In the genomic region with DNA sequence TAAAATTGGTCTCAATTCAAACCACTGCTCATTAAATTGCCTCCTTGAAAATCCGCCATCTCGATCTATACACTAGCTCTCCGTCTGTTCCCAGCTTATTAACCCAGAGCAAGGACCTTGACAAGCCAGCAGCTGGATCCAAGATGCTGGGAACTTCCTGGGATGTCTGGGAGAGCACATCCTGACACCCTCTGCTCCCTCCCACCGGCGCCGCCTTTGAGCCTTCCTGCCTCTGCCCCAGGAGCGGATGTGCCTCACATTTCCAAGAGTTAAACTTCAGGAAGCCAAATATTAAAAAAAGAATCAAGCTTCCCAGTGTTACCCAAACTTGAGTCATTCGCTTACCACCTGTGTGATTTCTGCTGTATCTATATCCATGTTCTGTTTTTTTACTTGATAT, we compare ENCODE assay signal across 30 cellular contexts.
"Had no signal": no experiment of that assay in that cellular context is flagged by ENCODE, and none has a peak within 500 bp of the region (broad histone marks: within the 10 kb centered on the region; RNA-seq: fewer than 3 reads in every experiment).

No MANE protein-coding gene starts in this region.

- H3K27ac Mint-ChIP-seq: activated CD4-positive, alpha-beta T cell treated with anti-CD3 and anti-CD28 coated beads, Interleukin-2, amount 10 ng/mL, durations not matched to agents 24 days and 14 days; activated CD8-positive, alpha-beta T cell treated with anti-CD3 and anti-CD28 coated beads for 36 hours; activated naive CD4-positive, alpha-beta T cell treated with anti-CD3 and anti-CD28 coated beads for 36 hours; activated naive CD4-positive, alpha-beta T cell treated with anti-CD3 and anti-CD28 coated beads, Interleukin-2, amount 50 U/mL, for 72 hours; T-helper 1 cell treated with Interleukin-12 subunit alpha and Interleukin-12 subunit beta and Interleukin-4 antibody, amounts not matched to agents 30 μg/mL and 1 μg/mL, for 36 hours; T-helper 2 cell treated with Interferon-gamma antibody and Interleukin-4, amounts not matched to agents 5 μg/mL and 100 μg/mL, for 36 hours had no signal

- H3K9me3 Mint-ChIP-seq: activated CD4-positive, alpha-beta T cell treated with anti-CD3 and anti-CD28 coated beads, Interleukin-2, amount 10 ng/mL, durations not matched to agents 24 days and 14 days; activated CD8-positive, alpha-beta T cell treated with anti-CD3 and anti-CD28 coated beads for 36 hours; activated naive CD4-positive, alpha-beta T cell treated with anti-CD3 and anti-CD28 coated beads for 36 hours; activated naive CD4-positive, alpha-beta T cell treated with anti-CD3 and anti-CD28 coated beads, Interleukin-2, amount 50 U/mL, for 72 hours; T-helper 1 cell treated with Interleukin-12 subunit alpha and Interleukin-12 subunit beta and Interleukin-4 antibody, amounts not matched to agents 30 μg/mL and 1 μg/mL, for 36 hours; T-helper 2 cell treated with Interferon-gamma antibody and Interleukin-4, amounts not matched to agents 5 μg/mL and 100 μg/mL, for 36 hours had no signal

- H3K4me3 Mint-ChIP-seq: activated CD4-positive, alpha-beta T cell treated with anti-CD3 and anti-CD28 coated beads, Interleukin-2, amount 10 ng/mL, durations not matched to agents 24 days and 14 days; activated CD8-positive, alpha-beta T cell treated with anti-CD3 and anti-CD28 coated beads for 36 hours; activated naive CD4-positive, alpha-beta T cell treated with anti-CD3 and anti-CD28 coated beads for 36 hours; T-helper 1 cell treated with Interleukin-12 subunit alpha and Interleukin-12 subunit beta and Interleukin-4 antibody, amounts not matched to agents 30 μg/mL and 1 μg/mL, for 36 hours; T-helper 2 cell treated with Interferon-gamma antibody and Interleukin-4, amounts not matched to agents 5 μg/mL and 100 μg/mL, for 36 hours had no signal

- H3K27me3 ChIP-seq: adrenal gland, body of pancreas, breast epithelium, Peyer's patch, SJCRH30 had no signal

- H3K36me3 Mint-ChIP-seq: activated naive CD4-positive, alpha-beta T cell treated with anti-CD3 and anti-CD28 coated beads, Interleukin-2, amount 50 U/mL, for 72 hours had no signal

- H3K9me2 ChIP-seq: SK-N-SH had no signal

- H3K36me3 ChIP-seq: adrenal gland, breast epithelium, Peyer's patch, SJCRH30 had no signal

- H3K4me1 ChIP-seq: adrenal gland, body of pancreas, breast epithelium, Peyer's patch, SJCRH30 had no signal

- H3K4me1 Mint-ChIP-seq: activated CD4-positive, alpha-beta T cell treated with anti-CD3 and anti-CD28 coated beads, Interleukin-2, amount 10 ng/mL, durations not matched to agents 24 days and 14 days had no signal

- ATAC-seq: activated CD8-positive, alpha-beta T cell treated with anti-CD3 and anti-CD28 coated beads for 36 hours; activated naive CD4-positive, alpha-beta T cell treated with anti-CD3 and anti-CD28 coated beads, Interleukin-2, amount 50 U/mL, for 72 hours; body of pancreas; PC-3 had no signal

- H3K4me3 ChIP-seq: adrenal gland, body of pancreas, breast epithelium, Peyer's patch, SJCRH30 had no signal

- H3K27me3 Mint-ChIP-seq: activated CD4-positive, alpha-beta T cell treated with anti-CD3 and anti-CD28 coated beads, Interleukin-2, amount 10 ng/mL, durations not matched to agents 24 days and 14 days had no signal

- H3K27ac ChIP-seq: adrenal gland, body of pancreas, breast epithelium, Peyer's patch, RWPE1, SJCRH30 had no signal

- DNase-seq: activated CD4-positive, alpha-beta T cell treated with anti-CD3 and anti-CD28 coated beads, Interleukin-2, amount 10 ng/mL, durations not matched to agents 24 days and 14 days; activated CD4-positive, alpha-beta T cell treated with anti-CD3 and anti-CD28 coated beads, Interleukin-2, amount 50 U/mL, for 4 hours; activated CD8-positive, alpha-beta T cell treated with anti-CD3 and anti-CD28 coated beads for 36 hours; activated gamma-delta T cell treated with Interleukin-2 at 50 U/mL for 16 hours; activated naive CD4-positive, alpha-beta T cell treated with anti-CD3 and anti-CD28 coated beads for 36 hours; activated T-cell treated with anti-CD3 and anti-CD28 coated beads, Interleukin-2, amount 50 U/mL, for 1 hour; adrenal gland; body of pancreas; caudate nucleus; cerebellar nuclear complex; Kasumi-1; KG1; MM.1S; MV-4-11; NCI-H1092; NCI-H1436 treated with DMSO at 0.1 percent for 48 hours; NCI-H1694 treated with DMSO at 0.1 percent for 48 hours; NCI-H2029; NCI-H345; NCI-H524 treated with DMSO at 0.1 percent for 48 hours; PC-3; Peyer's patch; SHP77; SJCRH30; SK-N-SH had no signal

- H3K9me3 ChIP-seq: adrenal gland, body of pancreas, Peyer's patch, SJCRH30, SK-N-SH had no signal

- H3K4me2 ChIP-seq: SK-N-SH had no signal
